Comparison of ENCODE assay signal across 1 cellular context in the genomic region with DNA sequence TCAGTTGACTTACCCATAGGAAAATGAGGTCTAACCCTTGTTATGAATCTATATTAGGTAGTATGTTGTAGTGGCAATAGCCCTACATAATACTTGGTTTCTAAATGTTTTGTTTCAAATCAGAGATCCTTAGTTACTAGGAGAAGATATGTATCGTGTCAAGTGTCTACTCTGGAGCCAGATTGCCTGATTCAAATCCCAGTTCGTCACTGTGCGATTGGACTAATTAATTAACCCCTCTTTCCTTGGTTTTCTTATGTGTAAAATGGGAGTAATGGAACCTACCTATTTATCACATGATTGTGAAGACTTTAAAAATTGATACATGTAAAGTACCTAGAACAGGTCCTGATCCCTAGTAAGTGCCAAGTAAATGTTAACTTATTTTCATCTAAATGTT.
TF ChIP-seq lines count a peak whose summit lies in the region.

No MANE protein-coding gene starts in this region.

TF ChIP-seq in HepG2, 621 proteins besides CTCF, POLR2A, EP300 and RAD21:
- TF ChIP-seq FLYWCH1 (CRISPR knock-in tag; IDR thresholded peaks at IDR 0.05) = no peak
- TF ChIP-seq, protein P1, sequence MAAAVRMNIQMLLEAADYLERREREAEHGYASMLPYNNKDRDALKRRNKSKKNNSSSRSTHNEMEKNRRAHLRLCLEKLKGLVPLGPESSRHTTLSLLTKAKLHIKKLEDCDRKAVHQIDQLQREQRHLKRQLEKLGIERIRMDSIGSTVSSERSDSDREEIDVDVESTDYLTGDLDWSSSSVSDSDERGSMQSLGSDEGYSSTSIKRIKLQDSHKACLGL (CRISPR knock-in tag; IDR thresholded peaks at IDR 0.05) = no peak
- TF ChIP-seq DR1 (CRISPR knock-in tag; IDR thresholded peaks at IDR 0.05) = no peak
- TF ChIP-seq SMAD3 (CRISPR knock-in tag; IDR thresholded peaks at IDR 0.05) = no peak
- no peak for TF ChIP-seq MED8 (CRISPR knock-in tag; IDR thresholded peaks at IDR 0.05; ENCODE audit: insufficient replicate concordance)
- TF ChIP-seq ELF1 (CRISPR knock-in tag; IDR thresholded peaks at IDR 0.05) = no peak
- TF ChIP-seq HNRNPLL (IDR thresholded peaks at IDR 0.05; ENCODE audit: low read depth, low read length, poor library complexity, severe bottlenecking) = no peak
- no peak for TF ChIP-seq REXO4 (CRISPR knock-in tag; IDR thresholded peaks at IDR 0.05; ENCODE audit: borderline replicate concordance)
- no peak for TF ChIP-seq ZNF260 (CRISPR knock-in tag; IDR thresholded peaks at IDR 0.05; ENCODE audit: borderline replicate concordance, low read depth)
- TF ChIP-seq HMGXB4 (CRISPR knock-in tag; IDR thresholded peaks at IDR 0.05; ENCODE audit: borderline replicate concordance in 1 of 2, low read depth in 1 of 2) = no peak
- no peak for TF ChIP-seq ZNF781 (CRISPR knock-in tag; IDR thresholded peaks at IDR 0.05; ENCODE audit: borderline replicate concordance, not compliant biosample characterization)
- TF ChIP-seq ZNF44 (CRISPR knock-in tag; IDR thresholded peaks at IDR 0.05) = no peak
- no peak for TF ChIP-seq ZBTB8A (CRISPR knock-in tag; IDR thresholded peaks at IDR 0.05; ENCODE audit: borderline replicate concordance, low read depth)
- TF ChIP-seq FOSL2 (CRISPR knock-in tag; IDR thresholded peaks at IDR 0.05) = no peak
- no peak for TF ChIP-seq SCMH1 (CRISPR knock-in tag; IDR thresholded peaks at IDR 0.05; ENCODE audit: borderline replicate concordance)
- TF ChIP-seq PATZ1 (CRISPR knock-in tag; IDR thresholded peaks at IDR 0.05) = no peak
- TF ChIP-seq ZNF616 (CRISPR knock-in tag; IDR thresholded peaks at IDR 0.05; ENCODE audit: low read depth) = no peak
- no peak for TF ChIP-seq POLR2G (IDR thresholded peaks at IDR 0.05; ENCODE audit: low read depth, low read length)
TF ChIP-seq in HepG2: peak in this region for 0.
